Comparison of ENCODE assay signal across 1 cellular context in the genomic region with DNA sequence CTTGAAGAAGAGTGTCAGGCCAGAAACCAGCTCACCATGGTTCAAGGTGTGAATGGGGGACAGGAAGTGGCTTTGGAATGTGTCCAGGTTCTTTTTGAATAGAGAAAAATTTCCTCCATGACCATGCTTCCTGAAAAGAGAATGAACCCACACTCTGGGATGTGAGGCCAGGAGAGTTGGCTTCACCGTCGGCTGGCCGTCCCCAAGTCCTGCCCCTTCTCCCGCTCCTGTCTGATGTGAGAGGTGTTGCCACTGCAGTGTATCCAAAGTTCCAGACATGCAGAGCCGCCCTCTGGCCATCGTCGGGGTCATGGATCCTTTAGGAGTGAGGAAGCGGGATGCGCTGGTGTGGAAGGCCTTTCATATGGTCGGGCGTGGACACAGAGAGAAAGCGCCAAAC.
TF ChIP-seq lines count a peak whose summit lies in the region.

No MANE protein-coding gene starts in this region.

TF ChIP-seq in IMR-90, 13 proteins besides CTCF, POLR2A, EP300 and RAD21 (continued from another document):
- TF ChIP-seq, protein P1, sequence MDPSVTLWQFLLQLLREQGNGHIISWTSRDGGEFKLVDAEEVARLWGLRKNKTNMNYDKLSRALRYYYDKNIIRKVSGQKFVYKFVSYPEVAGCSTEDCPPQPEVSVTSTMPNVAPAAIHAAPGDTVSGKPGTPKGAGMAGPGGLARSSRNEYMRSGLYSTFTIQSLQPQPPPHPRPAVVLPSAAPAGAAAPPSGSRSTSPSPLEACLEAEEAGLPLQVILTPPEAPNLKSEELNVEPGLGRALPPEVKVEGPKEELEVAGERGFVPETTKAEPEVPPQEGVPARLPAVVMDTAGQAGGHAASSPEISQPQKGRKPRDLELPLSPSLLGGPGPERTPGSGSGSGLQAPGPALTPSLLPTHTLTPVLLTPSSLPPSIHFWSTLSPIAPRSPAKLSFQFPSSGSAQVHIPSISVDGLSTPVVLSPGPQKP (IDR thresholded peaks at IDR 0.05; ENCODE audit: borderline replicate concordance, low read depth, low read length) = no peak
- no peak for TF ChIP-seq MAFK (IDR thresholded peaks at IDR 0.05; ENCODE audit: low read depth, low read length)
- no peak for TF ChIP-seq BHLHE40 (IDR thresholded peaks at IDR 0.05; ENCODE audit: low read depth, low read length)
- TF ChIP-seq RCOR1 (IDR thresholded peaks at IDR 0.05; ENCODE audit: insufficient replicate concordance, low read length) = no peak
